ENCODE assay signal across 22 cellular contexts in the genomic region with DNA sequence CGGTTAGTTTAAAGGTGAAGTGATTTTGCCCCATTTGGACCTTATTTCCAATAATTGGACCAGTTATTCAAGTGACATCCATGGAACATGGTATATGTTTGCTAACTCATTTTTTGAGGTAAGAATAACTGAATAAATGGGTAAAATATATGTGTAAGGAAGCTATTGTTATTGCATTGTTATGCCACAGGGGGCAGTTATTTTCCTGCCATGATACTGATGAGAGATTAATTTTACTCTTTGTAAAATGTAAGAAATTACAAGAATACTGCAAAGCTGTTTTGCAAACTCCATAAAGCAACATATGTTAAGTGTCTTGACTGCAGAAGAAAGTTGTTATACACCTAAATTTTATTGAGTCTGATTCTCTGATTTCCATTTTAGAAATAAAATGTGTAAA.
DNase-seq lines count a peak whose midpoint lies in the region; ATAC-seq and TF ChIP-seq lines count a peak whose summit lies in the region.
"Had no signal": no experiment of that assay in that cellular context is flagged by ENCODE, and none has a peak within 500 bp of the region (broad histone marks: within the 10 kb centered on the region; RNA-seq: fewer than 3 reads in every experiment).

No MANE protein-coding gene starts in this region.

- H3K9me2 ChIP-seq in SK-N-SH = no peaks in the 10 kb centered on the region

- no peaks in the 10 kb centered on the region for H3K36me3 ChIP-seq in SK-N-SH (replicated peaks in 1 of 2; ENCODE audit: control insufficient read depth in 1 of 2, insufficient read depth in 2 of 2, low read length in 1 of 2)
- H3K36me3 ChIP-seq: gastrocnemius medialis, prostate gland, uterus had no signal

- DNase-seq in SK-N-SH = no peak
- no peak for DNase-seq in astrocyte of the spinal cord (ENCODE audit: low read depth, low spot score)
- peak; percentile 2 for DNase-seq in fibroblast of pulmonary artery (ENCODE audit: low read depth)
- no peak for DNase-seq in stimulated activated CD4-positive, alpha-beta T cell treated with anti-CD3 and anti-CD28 coated beads, Interleukin-2, amount 100 ng/mL, for 24 hours
- no peak for DNase-seq in activated CD4-positive, alpha-beta T cell treated with anti-CD3 and anti-CD28 coated beads for 1 hour
- DNase-seq in dedifferentiated amniotic fluid mesenchymal stem cell (ENCODE audit: extremely low spot score) = no peak
- DNase-seq: activated effector memory CD4-positive, alpha-beta T cell treated with anti-CD3 and anti-CD28 coated beads, Interleukin-2, amount 50 U/mL, for 16 hours; activated naive CD8-positive, alpha-beta T cell treated with anti-CD3 and anti-CD28 coated beads for 36 hours; activated T-cell treated with anti-CD3 and anti-CD28 coated beads, Interleukin-2, amount 50 U/mL, for 1 hour; CD4-positive, alpha-beta T cell; effector CD8-positive, alpha-beta T cell; gastrocnemius medialis; NCI-H1105; NCI-H2029; NCI-H526 treated with DMSO at 0.1 percent for 48 hours; stimulated activated naive CD4-positive, alpha-beta T cell treated with Interleukin-2 at 50 U/mL for 16 hours; uterus had no signal

- TF ChIP-seq CTCF in SK-N-SH (IDR thresholded peaks at IDR 0.05) = peak; percentile 55
- peak; percentile 18 for TF ChIP-seq CTCF in astrocyte of the spinal cord (IDR thresholded peaks at IDR 0.05; ENCODE audit: low read depth, low read length)
- TF ChIP-seq CTCF in fibroblast of pulmonary artery (IDR thresholded peaks at IDR 0.05; ENCODE audit: low read length, missing control alignments) = peak; percentile 16

- no peak for TF ChIP-seq EP300 in SK-N-SH (IDR thresholded peaks at IDR 0.05; ENCODE audit: borderline replicate concordance in 1 of 2, low read depth in 1 of 2, low read length in 1 of 2)

- H3K27me3 ChIP-seq in SK-N-SH (ENCODE audit: insufficient read depth) = no peaks in the 10 kb centered on the region
- H3K27me3 ChIP-seq: gastrocnemius medialis, hepatocyte, uterus had no signal

- no peak overlapping the region for H3K4me2 ChIP-seq in SK-N-SH
- H3K4me2 ChIP-seq: hepatocyte had no signal

- no peaks in the 10 kb centered on the region for H3K79me2 ChIP-seq in SK-N-SH (ENCODE audit: insufficient read depth)
- H3K79me2 ChIP-seq: hepatocyte had no signal

- in situ Hi-C loops in astrocyte of the spinal cord (cut with HindIII; ENCODE audit: low sequenced_read_pairs) = no loop called here

- H3K9ac ChIP-seq in SK-N-SH = no peak overlapping the region

- no peaks in the 10 kb centered on the region for H4K20me1 ChIP-seq in SK-N-SH (ENCODE audit: insufficient read depth)

- no peak for ATAC-seq in SK-N-SH treated with all-trans-retinoic acid at 6 μM for 48 hours
- no peak for ATAC-seq in activated CD4-positive, CD25-positive, alpha-beta regulatory T cell treated with anti-CD3 and anti-CD28 coated beads, Interleukin-2, amount 50 U/mL, for 24 hours
- ATAC-seq: gastrocnemius medialis had no signal

- TF ChIP-seq RAD21 in SK-N-SH (IDR thresholded peaks at IDR 0.05; ENCODE audit: low read length) = no peak

- POLR2A ChIA-PET in SK-N-SH (lab: Yijun Ruan, JAX) = no interaction called here

- H2AFZ ChIP-seq in SK-N-SH (ENCODE audit: low read depth) = no peak overlapping the region
- H2AFZ ChIP-seq: hepatocyte had no signal

- no peak overlapping the region for H3K4me3 ChIP-seq in SK-N-SH (ENCODE audit: low read depth in 2 of 2, low read length in 1 of 2)
- no peak overlapping the region for H3K4me3 ChIP-seq in astrocyte of the spinal cord (ENCODE audit: low read depth, low read length)
- H3K4me3 ChIP-seq in fibroblast of pulmonary artery (replicated peaks; ENCODE audit: low read depth, low read length) = no peak overlapping the region
- H3K4me3 ChIP-seq: gastrocnemius medialis, hepatocyte, prostate gland, uterus had no signal

- H3K27ac ChIP-seq in SK-N-SH (ENCODE audit: low read depth in 2 of 2, low read length in 1 of 2) = no peak overlapping the region
- H3K27ac ChIP-seq: gastrocnemius medialis, hepatocyte, prostate gland, RWPE1, uterus had no signal

- H3K9me3 ChIP-seq in SK-N-SH = no peaks in the 10 kb centered on the region
- H3K9me3 ChIP-seq: gastrocnemius medialis, prostate gland, uterus had no signal

- CTCF ChIA-PET in SK-N-SH (lab: Yijun Ruan, JAX) = interaction anchor here (1.0 to 1.1 kb wide), 2 partner anchors 8 to 14 kb away, joined by 3 to 5 read pairs; no protein-coding TSS in a partner anchor

- 58% methylated on average over 1 of the region's 1 CpG for WGBS in SK-N-SH (ENCODE audit: low lambda C conversion rate)

- no peaks in the 10 kb centered on the region for H3K4me1 ChIP-seq in SK-N-SH (ENCODE audit: control insufficient read depth in 1 of 2, insufficient read depth in 2 of 2, low read depth in 1 of 2, low read length in 1 of 2)
- H3K4me1 ChIP-seq: gastrocnemius medialis, prostate gland, uterus had no signal

- H3F3A ChIP-seq in SK-N-SH (replicated peaks; ENCODE audit: insufficient read depth) = no peaks in the 10 kb centered on the region

TF ChIP-seq in SK-N-SH, 30 proteins besides CTCF, POLR2A, EP300 and RAD21 (continues in another document):
- TF ChIP-seq EZH2phosphoT487 (IDR thresholded peaks at IDR 0.05; ENCODE audit: borderline replicate concordance, low read depth) (no peak), GABPA (IDR thresholded peaks at IDR 0.05; ENCODE audit: low read depth) (no peak), TEAD4 (IDR thresholded peaks at IDR 0.05; ENCODE audit: borderline replicate concordance, insufficient read depth) (no peak), TCF12 (IDR thresholded peaks at IDR 0.05) (no peak)
- TF ChIP-seq, protein P1, sequence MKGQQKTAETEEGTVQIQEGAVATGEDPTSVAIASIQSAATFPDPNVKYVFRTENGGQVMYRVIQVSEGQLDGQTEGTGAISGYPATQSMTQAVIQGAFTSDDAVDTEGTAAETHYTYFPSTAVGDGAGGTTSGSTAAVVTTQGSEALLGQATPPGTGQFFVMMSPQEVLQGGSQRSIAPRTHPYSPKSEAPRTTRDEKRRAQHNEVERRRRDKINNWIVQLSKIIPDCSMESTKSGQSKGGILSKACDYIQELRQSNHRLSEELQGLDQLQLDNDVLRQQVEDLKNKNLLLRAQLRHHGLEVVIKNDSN (IDR thresholded peaks at IDR 0.05; ENCODE audit: borderline replicate concordance, low read depth) = no peak

TF ChIP-seq in SK-N-SH treated with all-trans-retinoic acid at 6 μM for 48 hours, 23 proteins besides CTCF, POLR2A, EP300 and RAD21:
- TF ChIP-seq ZNF70 (CRISPR knock-in tag; IDR thresholded peaks at IDR 0.05) = no peak
- TF ChIP-seq, protein P2, sequence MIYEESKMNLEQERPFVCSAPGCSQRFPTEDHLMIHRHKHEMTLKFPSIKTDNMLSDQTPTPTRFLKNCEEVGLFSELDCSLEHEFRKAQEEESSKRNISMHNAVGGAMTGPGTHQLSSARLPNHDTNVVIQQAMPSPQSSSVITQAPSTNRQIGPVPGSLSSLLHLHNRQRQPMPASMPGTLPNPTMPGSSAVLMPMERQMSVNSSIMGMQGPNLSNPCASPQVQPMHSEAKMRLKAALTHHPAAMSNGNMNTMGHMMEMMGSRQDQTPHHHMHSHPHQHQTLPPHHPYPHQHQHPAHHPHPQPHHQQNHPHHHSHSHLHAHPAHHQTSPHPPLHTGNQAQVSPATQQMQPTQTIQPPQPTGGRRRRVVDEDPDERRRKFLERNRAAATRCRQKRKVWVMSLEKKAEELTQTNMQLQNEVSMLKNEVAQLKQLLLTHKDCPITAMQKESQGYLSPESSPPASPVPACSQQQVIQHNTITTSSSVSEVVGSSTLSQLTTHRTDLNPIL (CRISPR knock-in tag; IDR thresholded peaks at IDR 0.05; ENCODE audit: low read depth) = no peak
- TF ChIP-seq SNAI2 (CRISPR knock-in tag; IDR thresholded peaks at IDR 0.05) = no peak
- TF ChIP-seq BACH2 (CRISPR knock-in tag; IDR thresholded peaks at IDR 0.05; ENCODE audit: borderline replicate concordance) = no peak
- TF ChIP-seq, protein P3, sequence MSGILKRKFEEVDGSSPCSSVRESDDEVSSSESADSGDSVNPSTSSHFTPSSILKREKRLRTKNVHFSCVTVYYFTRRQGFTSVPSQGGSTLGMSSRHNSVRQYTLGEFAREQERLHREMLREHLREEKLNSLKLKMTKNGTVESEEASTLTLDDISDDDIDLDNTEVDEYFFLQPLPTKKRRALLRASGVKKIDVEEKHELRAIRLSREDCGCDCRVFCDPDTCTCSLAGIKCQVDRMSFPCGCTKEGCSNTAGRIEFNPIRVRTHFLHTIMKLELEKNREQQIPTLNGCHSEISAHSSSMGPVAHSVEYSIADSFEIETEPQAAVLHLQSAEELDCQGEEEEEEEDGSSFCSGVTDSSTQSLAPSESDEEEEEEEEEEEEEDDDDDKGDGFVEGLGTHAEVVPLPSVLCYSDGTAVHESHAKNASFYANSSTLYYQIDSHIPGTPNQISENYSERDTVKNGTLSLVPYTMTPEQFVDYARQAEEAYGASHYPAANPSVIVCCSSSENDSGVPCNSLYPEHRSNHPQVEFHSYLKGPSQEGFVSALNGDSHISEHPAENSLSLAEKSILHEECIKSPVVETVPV (CRISPR knock-in tag; IDR thresholded peaks at IDR 0.05) = no peak
- no peak for TF ChIP-seq ZNF8 (CRISPR knock-in tag; IDR thresholded peaks at IDR 0.05)
- no peak for TF ChIP-seq TOX (CRISPR knock-in tag; IDR thresholded peaks at IDR 0.05; ENCODE audit: borderline replicate concordance)
TF ChIP-seq in SK-N-SH treated with all-trans-retinoic acid at 6 μM for 48 hours: peak in this region for 0.
